2 cellular contexts compared by ENCODE assay signal in the genomic region with DNA sequence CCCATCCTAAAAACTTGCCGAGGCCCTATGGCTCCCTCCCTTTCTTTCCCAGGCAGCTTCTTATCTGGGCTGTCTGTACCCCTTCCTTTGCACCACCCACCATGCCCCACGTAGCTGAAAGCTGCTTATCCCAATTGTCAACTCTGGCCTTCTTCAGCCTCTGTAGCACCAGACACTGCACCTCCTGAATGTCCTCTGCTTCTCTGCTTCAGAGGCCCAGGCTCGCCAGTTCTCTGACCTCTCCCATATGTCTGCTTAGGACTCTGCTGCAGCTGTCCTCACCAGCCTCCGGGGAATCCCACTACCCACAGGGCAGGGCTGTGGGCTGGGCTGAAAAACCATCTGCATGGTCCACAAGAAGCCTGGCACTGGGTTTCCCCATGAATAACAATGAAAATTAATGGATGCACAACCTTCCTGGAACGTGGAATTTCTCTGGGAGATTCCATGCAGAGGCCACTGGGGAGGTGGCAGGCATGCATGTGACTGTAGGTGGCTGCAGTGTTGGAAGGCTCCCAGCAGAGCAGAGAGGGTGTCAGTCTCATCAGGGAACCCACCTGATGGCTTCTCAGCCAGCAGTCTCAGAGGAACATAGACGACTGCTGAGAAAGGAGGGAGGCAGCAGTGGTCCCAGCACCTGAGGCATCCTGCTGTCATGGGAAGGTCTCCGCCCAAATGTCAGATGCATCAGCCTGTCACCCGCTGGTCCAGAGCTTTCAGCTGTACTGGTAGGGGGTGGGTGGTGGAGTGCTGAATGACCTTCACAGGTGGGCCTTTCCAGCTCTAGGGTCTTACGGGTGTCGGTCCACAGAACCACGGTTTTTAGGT.
TF ChIP-seq lines count a peak whose summit lies in the region.

No MANE protein-coding gene starts in this region.

TF ChIP-seq in GM23338, 12 proteins besides CTCF, POLR2A, EP300 and RAD21 (continues in another document):
- TF ChIP-seq EZH2phosphoT487 (IDR thresholded peaks at IDR 0.05; ENCODE audit: unreplicated experiment) = no peak
- TF ChIP-seq JUNB (IDR thresholded peaks at IDR 0.05; ENCODE audit: unreplicated experiment) = no peak
- TF ChIP-seq ZNF114 (CRISPR knock-in tag; IDR thresholded peaks at IDR 0.05) = no peak
- no peak for TF ChIP-seq ZNF331 (CRISPR knock-in tag; IDR thresholded peaks at IDR 0.05; ENCODE audit: low read depth)
- TF ChIP-seq POLR2AphosphoS5 (IDR thresholded peaks at IDR 0.05; ENCODE audit: low read depth) = no peak
- TF ChIP-seq, protein P1, sequence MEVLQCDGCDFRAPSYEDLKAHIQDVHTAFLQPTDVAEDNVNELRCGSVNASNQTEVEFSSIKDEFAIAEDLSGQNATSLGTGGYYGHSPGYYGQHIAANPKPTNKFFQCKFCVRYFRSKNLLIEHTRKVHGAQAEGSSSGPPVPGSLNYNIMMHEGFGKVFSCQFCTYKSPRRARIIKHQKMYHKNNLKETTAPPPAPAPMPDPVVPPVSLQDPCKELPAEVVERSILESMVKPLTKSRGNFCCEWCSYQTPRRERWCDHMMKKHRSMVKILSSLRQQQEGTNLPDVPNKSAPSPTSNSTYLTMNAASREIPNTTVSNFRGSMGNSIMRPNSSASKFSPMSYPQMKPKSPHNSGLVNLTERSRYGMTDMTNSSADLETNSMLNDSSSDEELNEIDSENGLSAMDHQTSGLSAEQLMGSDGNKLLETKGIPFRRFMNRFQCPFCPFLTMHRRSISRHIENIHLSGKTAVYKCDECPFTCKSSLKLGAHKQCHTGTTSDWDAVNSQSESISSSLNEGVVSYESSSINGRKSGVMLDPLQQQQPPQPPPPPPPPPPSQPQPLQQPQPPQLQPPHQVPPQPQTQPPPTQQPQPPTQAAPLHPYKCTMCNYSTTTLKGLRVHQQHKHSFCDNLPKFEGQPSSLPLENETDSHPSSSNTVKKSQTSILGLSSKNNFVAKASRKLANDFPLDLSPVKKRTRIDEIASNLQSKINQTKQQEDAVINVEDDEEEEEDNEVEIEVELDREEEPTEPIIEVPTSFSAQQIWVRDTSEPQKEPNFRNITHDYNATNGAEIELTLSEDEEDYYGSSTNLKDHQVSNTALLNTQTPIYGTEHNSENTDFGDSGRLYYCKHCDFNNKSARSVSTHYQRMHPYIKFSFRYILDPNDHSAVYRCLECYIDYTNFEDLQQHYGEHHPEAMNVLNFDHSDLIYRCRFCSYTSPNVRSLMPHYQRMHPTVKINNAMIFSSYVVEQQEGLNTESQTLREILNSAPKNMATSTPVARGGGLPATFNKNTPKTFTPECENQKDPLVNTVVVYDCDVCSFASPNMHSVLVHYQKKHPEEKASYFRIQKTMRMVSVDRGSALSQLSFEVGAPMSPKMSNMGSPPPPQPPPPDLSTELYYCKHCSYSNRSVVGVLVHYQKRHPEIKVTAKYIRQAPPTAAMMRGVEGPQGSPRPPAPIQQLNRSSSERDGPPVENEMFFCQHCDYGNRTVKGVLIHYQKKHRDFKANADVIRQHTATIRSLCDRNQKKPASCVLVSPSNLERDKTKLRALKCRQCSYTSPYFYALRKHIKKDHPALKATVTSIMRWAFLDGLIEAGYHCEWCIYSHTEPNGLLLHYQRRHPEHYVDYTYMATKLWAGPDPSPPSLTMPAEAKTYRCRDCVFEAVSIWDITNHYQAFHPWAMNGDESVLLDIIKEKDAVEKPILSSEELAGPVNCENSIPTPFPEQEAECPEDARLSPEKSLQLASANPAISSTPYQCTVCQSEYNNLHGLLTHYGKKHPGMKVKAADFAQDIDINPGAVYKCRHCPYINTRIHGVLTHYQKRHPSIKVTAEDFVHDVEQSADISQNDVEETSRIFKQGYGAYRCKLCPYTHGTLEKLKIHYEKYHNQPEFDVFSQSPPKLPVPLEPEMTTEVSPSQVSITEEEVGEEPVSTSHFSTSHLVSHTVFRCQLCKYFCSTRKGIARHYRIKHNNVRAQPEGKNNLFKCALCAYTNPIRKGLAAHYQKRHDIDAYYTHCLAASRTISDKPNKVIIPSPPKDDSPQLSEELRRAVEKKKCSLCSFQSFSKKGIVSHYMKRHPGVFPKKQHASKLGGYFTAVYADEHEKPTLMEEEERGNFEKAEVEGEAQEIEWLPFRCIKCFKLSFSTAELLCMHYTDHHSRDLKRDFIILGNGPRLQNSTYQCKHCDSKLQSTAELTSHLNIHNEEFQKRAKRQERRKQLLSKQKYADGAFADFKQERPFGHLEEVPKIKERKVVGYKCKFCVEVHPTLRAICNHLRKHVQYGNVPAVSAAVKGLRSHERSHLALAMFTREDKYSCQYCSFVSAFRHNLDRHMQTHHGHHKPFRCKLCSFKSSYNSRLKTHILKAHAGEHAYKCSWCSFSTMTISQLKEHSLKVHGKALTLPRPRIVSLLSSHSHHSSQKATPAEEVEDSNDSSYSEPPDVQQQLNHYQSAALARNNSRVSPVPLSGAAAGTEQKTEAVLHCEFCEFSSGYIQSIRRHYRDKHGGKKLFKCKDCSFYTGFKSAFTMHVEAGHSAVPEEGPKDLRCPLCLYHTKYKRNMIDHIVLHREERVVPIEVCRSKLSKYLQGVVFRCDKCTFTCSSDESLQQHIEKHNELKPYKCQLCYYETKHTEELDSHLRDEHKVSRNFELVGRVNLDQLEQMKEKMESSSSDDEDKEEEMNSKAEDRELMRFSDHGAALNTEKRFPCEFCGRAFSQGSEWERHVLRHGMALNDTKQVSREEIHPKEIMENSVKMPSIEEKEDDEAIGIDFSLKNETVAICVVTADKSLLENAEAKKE (CRISPR knock-in tag; IDR thresholded peaks at IDR 0.05) = no peak
- TF ChIP-seq CREB1 (CRISPR knock-in tag; IDR thresholded peaks at IDR 0.05; ENCODE audit: low read depth) = no peak
- TF ChIP-seq, protein P2, sequence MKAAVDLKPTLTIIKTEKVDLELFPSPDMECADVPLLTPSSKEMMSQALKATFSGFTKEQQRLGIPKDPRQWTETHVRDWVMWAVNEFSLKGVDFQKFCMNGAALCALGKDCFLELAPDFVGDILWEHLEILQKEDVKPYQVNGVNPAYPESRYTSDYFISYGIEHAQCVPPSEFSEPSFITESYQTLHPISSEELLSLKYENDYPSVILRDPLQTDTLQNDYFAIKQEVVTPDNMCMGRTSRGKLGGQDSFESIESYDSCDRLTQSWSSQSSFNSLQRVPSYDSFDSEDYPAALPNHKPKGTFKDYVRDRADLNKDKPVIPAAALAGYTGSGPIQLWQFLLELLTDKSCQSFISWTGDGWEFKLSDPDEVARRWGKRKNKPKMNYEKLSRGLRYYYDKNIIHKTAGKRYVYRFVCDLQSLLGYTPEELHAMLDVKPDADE (IDR thresholded peaks at IDR 0.05) = no peak

TF ChIP-seq in GM12878, 131 proteins besides CTCF, POLR2A, EP300 and RAD21:
- 0 out of 2 replicates have a peak, but pooled peaks have one; percentile 18 for TF ChIP-seq IKZF1 (conservative IDR thresholded peaks at IDR 0.05)
- TF ChIP-seq CEBPZ (IDR thresholded peaks at IDR 0.05; ENCODE audit: low read depth, low read length) = no peak
- TF ChIP-seq RELA (IDR thresholded peaks at IDR 0.05; ENCODE audit: borderline replicate concordance, partially characterized antibody) = no peak
